In the genomic region with DNA sequence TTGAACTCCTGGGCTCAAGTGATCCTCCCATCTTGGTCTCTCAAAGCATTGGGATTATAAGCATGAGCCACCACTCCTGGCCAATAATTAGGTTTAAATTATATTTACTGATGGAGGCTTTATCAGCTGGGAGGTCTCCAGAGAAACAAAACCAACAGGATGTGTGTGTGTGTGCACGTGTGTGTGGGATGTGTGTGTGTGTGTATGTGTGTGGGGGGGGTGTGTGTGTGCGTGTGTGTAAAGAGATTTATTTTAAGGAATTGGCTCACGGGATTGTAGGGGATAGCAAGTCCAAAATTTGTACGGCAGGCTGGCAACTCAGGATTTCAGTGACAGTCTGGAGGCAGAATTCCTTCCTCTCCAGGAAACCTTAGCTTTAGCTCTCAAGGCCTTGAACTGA, we compare ENCODE assay signal across 19 cellular contexts. TPM values are rescaled to one million over a fixed set of nuclear protein-coding genes. Genes with fewer than 3 reads are reported as not detected.
DNase-seq lines count a peak whose midpoint lies in the region; ATAC-seq and TF ChIP-seq lines count a peak whose summit lies in the region.
"Had no signal": no experiment of that assay in that cellular context is flagged by ENCODE, and none has a peak within 500 bp of the region (broad histone marks: within the 10 kb centered on the region; RNA-seq: fewer than 3 reads in every experiment).

No MANE protein-coding gene starts in this region.

- no peak overlapping the region for H3K4me2 ChIP-seq in neural progenitor cell
- H3K4me2 ChIP-seq: A549 had no signal

- CTCF ChIA-PET in activated CD4-positive, alpha-beta T cell treated with anti-CD3 and anti-CD28 coated beads, Interleukin-2, amount 10 ng/mL, durations not matched to agents 7 days and 5 days (lab: Charles Lee), result interaction anchor here (0.6 to 5.5 kb wide), 9 partner anchors 8 to 84 kb away, joined by 3 to 25 read pairs (median 3); a partner anchor contains a TSS
- CTCF ChIA-PET in CD8-positive, alpha-beta T cell (lab: Charles Lee), result interaction anchor here (1.2 to 5.8 kb wide), 5 partner anchors 16 to 78 kb away, joined by 3 to 60 read pairs (median 7); no protein-coding TSS in a partner anchor
- CTCF ChIA-PET in T-cell (lab: Charles Lee), result interaction anchor here in 1 of 2 donors (0.6 to 1.6 kb wide), 2 partner anchors 66 to 79 kb away, joined by 4 read pairs; no protein-coding TSS in a partner anchor

- peaks cover 12% of the 10 kb centered on the region for H3K27me3 Mint-ChIP-seq in activated CD4-positive, alpha-beta T cell treated with anti-CD3 and anti-CD28 coated beads, Interleukin-2, amount 10 ng/mL, durations not matched to agents 7 days and 5 days
- H3K27me3 Mint-ChIP-seq in CD8-positive, alpha-beta T cell (ENCODE audit: low read depth), result no peaks in the 10 kb centered on the region
- peaks cover 0 to 6% of the 10 kb centered on the region in 2 donors for H3K27me3 Mint-ChIP-seq in T-cell
- H3K27me3 Mint-ChIP-seq in neural progenitor cell (ENCODE audit: insufficient read depth, low read depth), result peaks cover 29% of the 10 kb centered on the region

- H3K4me1 ChIP-seq in CD8-positive, alpha-beta T cell (ENCODE audit: insufficient read depth, low read length), result peaks cover 15% of the 10 kb centered on the region
- no peaks in the 10 kb centered on the region for H3K4me1 ChIP-seq in neural progenitor cell

- H3K9me3 ChIP-seq in CD8-positive, alpha-beta T cell (ENCODE audit: low read length), result no peaks in the 10 kb centered on the region
- no peaks in the 10 kb centered on the region for H3K9me3 ChIP-seq in neural progenitor cell (ENCODE audit: low read depth)
- H3K9me3 ChIP-seq: A549 had no signal

- no peak for TF ChIP-seq CTCF in CD8-positive, alpha-beta T cell (IDR thresholded peaks at IDR 0.05)
- no peak for TF ChIP-seq CTCF in neural progenitor cell (IDR thresholded peaks at IDR 0.05)

- ATAC-seq in CD8-positive, alpha-beta T cell, result no peak
- no peak for ATAC-seq in T-cell (replicated peaks in 1 of 4)
- ATAC-seq in GM21576 (IDR thresholded peaks at IDR 0.05; ENCODE audit: unreplicated experiment), result no peak
- ATAC-seq in HG03460 (IDR thresholded peaks at IDR 0.05; ENCODE audit: unreplicated experiment), result no peak
- ATAC-seq: A549, GM12878, Panc1 had no signal

- no peak overlapping the region for H3K4me3 ChIP-seq in CD8-positive, alpha-beta T cell (ENCODE audit: low read depth, low read length)
- H3K4me3 ChIP-seq in neural progenitor cell, result no peak overlapping the region
- H3K4me3 ChIP-seq: A549, GM12878 had no signal

- H4K20me1 ChIP-seq in neural progenitor cell (ENCODE audit: low read depth), result peaks cover 13% of the 10 kb centered on the region

- H3K27ac ChIP-seq in CD8-positive, alpha-beta T cell (ENCODE audit: low read depth, low read length), result no peak overlapping the region
- H3K27ac ChIP-seq in neural progenitor cell, result no peak overlapping the region
- H3K27ac ChIP-seq: A549 had no signal

- H3K27me3 ChIP-seq in CD8-positive, alpha-beta T cell (ENCODE audit: insufficient read depth, low read length), result no peaks in the 10 kb centered on the region
- peaks cover 53% of the 10 kb centered on the region for H3K27me3 ChIP-seq in neural progenitor cell

- no peak overlapping the region for H3K9ac ChIP-seq in neural progenitor cell

- H3K79me2 ChIP-seq in neural progenitor cell (ENCODE audit: low read depth), result no peaks in the 10 kb centered on the region

- no peak overlapping the region for H3K4me3 Mint-ChIP-seq in activated CD4-positive, alpha-beta T cell treated with anti-CD3 and anti-CD28 coated beads, Interleukin-2, amount 10 ng/mL, durations not matched to agents 7 days and 5 days
- no peak overlapping the region for H3K4me3 Mint-ChIP-seq in CD8-positive, alpha-beta T cell
- H3K4me3 Mint-ChIP-seq in T-cell, result no peak overlapping the region
- H3K4me3 Mint-ChIP-seq in neural progenitor cell, result peak overlapping the region; percentile 24

- intact Hi-C loops in CD8-positive, alpha-beta T cell (cut with DNase I, micrococcal nuclease), result no loop called here

- POLR2A ChIA-PET in activated CD4-positive, alpha-beta T cell treated with anti-CD3 and anti-CD28 coated beads, Interleukin-2, amount 10 ng/mL, durations not matched to agents 7 days and 5 days (lab: Charles Lee), result no interaction called here
- POLR2A ChIA-PET in CD8-positive, alpha-beta T cell (lab: Charles Lee), result interaction anchor here (1.0 to 1.5 kb wide), 3 partner anchors 19 to 79 kb away, joined by 3 to 5 read pairs (median 3); no protein-coding TSS in a partner anchor
- POLR2A ChIA-PET in T-cell (lab: Charles Lee), result interaction anchor here in 1 of 2 donors (0.6 kb wide), 1 partner anchor 33 kb away, joined by 3 read pairs; no protein-coding TSS in a partner anchor

- no peaks in the 10 kb centered on the region for H3K36me3 ChIP-seq in CD8-positive, alpha-beta T cell (ENCODE audit: insufficient read depth, low read length)
- no peaks in the 10 kb centered on the region for H3K36me3 ChIP-seq in neural progenitor cell

- peak overlapping the region; percentile 31 for H3K27ac Mint-ChIP-seq in activated CD4-positive, alpha-beta T cell treated with anti-CD3 and anti-CD28 coated beads, Interleukin-2, amount 10 ng/mL, durations not matched to agents 7 days and 5 days
- H3K27ac Mint-ChIP-seq in CD8-positive, alpha-beta T cell, result peak overlapping the region; percentile 57
- peak overlapping the region; percentile 9 to 55 for H3K27ac Mint-ChIP-seq in T-cell
- no peak overlapping the region for H3K27ac Mint-ChIP-seq in neural progenitor cell

- peaks cover 39% of the 10 kb centered on the region for H3K36me3 Mint-ChIP-seq in activated CD4-positive, alpha-beta T cell treated with anti-CD3 and anti-CD28 coated beads, Interleukin-2, amount 10 ng/mL, durations not matched to agents 7 days and 5 days (ENCODE audit: low read depth)
- H3K36me3 Mint-ChIP-seq in CD8-positive, alpha-beta T cell, result peaks cover 14% of the 10 kb centered on the region
- H3K36me3 Mint-ChIP-seq in T-cell, result peaks cover 13% of the 10 kb centered on the region
- H3K36me3 Mint-ChIP-seq in neural progenitor cell, result peaks cover 5% of the 10 kb centered on the region

- H3K9me3 Mint-ChIP-seq in activated CD4-positive, alpha-beta T cell treated with anti-CD3 and anti-CD28 coated beads, Interleukin-2, amount 10 ng/mL, durations not matched to agents 7 days and 5 days, result no peaks in the 10 kb centered on the region
- H3K9me3 Mint-ChIP-seq in CD8-positive, alpha-beta T cell, result no peaks in the 10 kb centered on the region
- H3K9me3 Mint-ChIP-seq in T-cell, result no peaks in the 10 kb centered on the region
- no peaks in the 10 kb centered on the region for H3K9me3 Mint-ChIP-seq in neural progenitor cell

- DNase-seq in activated CD4-positive, alpha-beta T cell treated with anti-CD3 and anti-CD28 coated beads, Interleukin-2, amount 10 ng/mL, durations not matched to agents 7 days and 5 days, result no peak
- no peak for DNase-seq in activated CD4-positive, alpha-beta T cell treated with anti-CD3 and anti-CD28 coated beads, Interleukin-2, amount 50 U/mL, for 4 hours
- DNase-seq in CD8-positive, alpha-beta T cell, result peak in 1 of 7 experiments; percentile 6
- DNase-seq in T-cell (no peak), neural progenitor cell (ENCODE audit: low spot score) (no peak), NCI-H446 treated with DMSO at 0.1 percent for 48 hours (lab: John Stamatoyannopoulos, UW) (no peak)
- DNase-seq: Calu3; CD4-positive, CD25-positive, alpha-beta regulatory T cell; H7; NCI-H1436 treated with DMSO at 0.1 percent for 48 hours; NCI-H2227 treated with DMSO at 0.1 percent for 48 hours; NCI-H526 treated with DMSO at 0.1 percent for 48 hours; Right ventricle myocardium superior had no signal

- H3F3A ChIP-seq in neural progenitor cell (ENCODE audit: low read depth), result peaks cover 12% of the 10 kb centered on the region

- H2AFZ ChIP-seq in neural progenitor cell (replicated peaks), result no peak overlapping the region

- peaks cover 64% of the 10 kb centered on the region for H3K4me1 Mint-ChIP-seq in activated CD4-positive, alpha-beta T cell treated with anti-CD3 and anti-CD28 coated beads, Interleukin-2, amount 10 ng/mL, durations not matched to agents 7 days and 5 days
- H3K4me1 Mint-ChIP-seq in CD8-positive, alpha-beta T cell (ENCODE audit: low read depth), result peaks cover 34% of the 10 kb centered on the region
- peaks cover 29 to 47% (median 44%) of the 10 kb centered on the region in 3 donors for H3K4me1 Mint-ChIP-seq in T-cell
- peaks cover 5% of the 10 kb centered on the region for H3K4me1 Mint-ChIP-seq in neural progenitor cell

RNA-seq across cellular contexts. Expression of a gene that starts 4.6 kb away (rescaled TPM):
- total RNA-seq in activated CD4-positive, alpha-beta T cell treated with anti-CD3 and anti-CD28 coated beads, Interleukin-2, amount 10 ng/mL, durations not matched to agents 7 days and 5 days, result 10 to 100 TPM; 18.1 to 19.8 TPM
- total RNA-seq in CD8-positive, alpha-beta T cell, result under 1 TPM; 0.11 to 0.36 TPM
- 1 to 10 TPM; 1.6 to 9.6 (median 4.1) TPM for total RNA-seq in T-cell
- total RNA-seq in neural progenitor cell (ENCODE audit: low replicate concordance), result 0.58 and 0.62 TPM in 2 replicates

RNA-seq across cellular contexts. Expression of a gene that starts 14.3 kb away (rescaled TPM):
- total RNA-seq in activated CD4-positive, alpha-beta T cell treated with anti-CD3 and anti-CD28 coated beads, Interleukin-2, amount 10 ng/mL, durations not matched to agents 7 days and 5 days, result under 1 TPM; 0.20 to 0.23 TPM
- not detected for total RNA-seq in CD8-positive, alpha-beta T cell
- total RNA-seq in T-cell (under 1 TPM in 3 of 5 donors, not detected in 2; 0.13 to 0.16 (median 0.15) TPM), neural progenitor cell (ENCODE audit: low replicate concordance) (0.12 TPM in 1 of 2 replicates, not detected in the other)
- total RNA-seq: CD4-positive, CD25-positive, alpha-beta regulatory T cell; GM12878; HT1080; Right ventricle myocardium superior had no signal

RNA-seq across cellular contexts. Expression of a gene that starts 14.4 kb away (rescaled TPM):
- total RNA-seq in activated CD4-positive, alpha-beta T cell treated with anti-CD3 and anti-CD28 coated beads, Interleukin-2, amount 10 ng/mL, durations not matched to agents 7 days and 5 days, result 1,000 to 10,000 TPM; 2,973 to 3,212 TPM
- total RNA-seq in CD8-positive, alpha-beta T cell, result 100 to 1,000 TPM; 123 to 127 TPM
- total RNA-seq in T-cell, result 1,000 to 10,000 TPM in 2 of 5 donors, 100 to 1,000 TPM in 3; 736 to 1,200 (median 999) TPM
- total RNA-seq in neural progenitor cell (ENCODE audit: low replicate concordance), result 1.4 TPM in 1 of 2 replicates, not detected in the other

RNA-seq across cellular contexts. Expression of a gene that starts 27.2 kb away (rescaled TPM):
- 10 to 100 TPM; 49.5 to 58.4 TPM for total RNA-seq in activated CD4-positive, alpha-beta T cell treated with anti-CD3 and anti-CD28 coated beads, Interleukin-2, amount 10 ng/mL, durations not matched to agents 7 days and 5 days
- total RNA-seq in CD8-positive, alpha-beta T cell, result 10 to 100 TPM; 13.1 to 14.0 TPM
- total RNA-seq in T-cell (10 to 100 TPM; 23.7 to 32.8 (median 31.7) TPM), neural progenitor cell (ENCODE audit: low replicate concordance) (16.6 and 28.6 TPM in 2 replicates)

RNA-seq across cellular contexts. Expression of a gene that starts 27.3 kb away (rescaled TPM):
- total RNA-seq in activated CD4-positive, alpha-beta T cell treated with anti-CD3 and anti-CD28 coated beads, Interleukin-2, amount 10 ng/mL, durations not matched to agents 7 days and 5 days, result 10 to 100 TPM; 38.3 to 44.1 TPM
- total RNA-seq in CD8-positive, alpha-beta T cell, result 1 to 10 TPM; 6.4 to 7.1 TPM
- total RNA-seq in T-cell (10 to 100 TPM; 11.4 to 25.9 (median 22.3) TPM), neural progenitor cell (ENCODE audit: low replicate concordance) (1.6 and 15.7 TPM in 2 replicates)

Comparison
In these comparisons a context has a peak if more than half of its experiments do, and no peak if none do; other contexts are left out.
1. RNA of a gene that starts 14.4 kb away (total RNA-seq): 2,973 to 3,212 TPM in activated CD4-positive, alpha-beta T cell treated with anti-CD3 and anti-CD28 coated beads, Interleukin-2, amount 10 ng/mL, durations not matched to agents 7 days and 5 days, 736 to 1,200 TPM in T-cell and 123 to 127 TPM in CD8-positive, alpha-beta T cell; 1.4 TPM in neural progenitor cell; every median in the first group is over 10 times any median in the second.